ENCODE assay signal across 17 cellular contexts in genomic region chr6:128892079-128892478, GRCh38. TPM values are rescaled to one million over a fixed set of nuclear protein-coding genes. Genes with fewer than 3 reads are reported as not detected.
DNase-seq lines count a peak whose midpoint lies in the region; ATAC-seq, FAIRE-seq and TF ChIP-seq lines count a peak whose summit lies in the region.
"Had no signal": no experiment of that assay in that cellular context is flagged by ENCODE, and none has a peak within 500 bp of the region (broad histone marks: within the 10 kb centered on the region; RNA-seq: fewer than 3 reads in every experiment).

No MANE protein-coding gene starts in this region.

- DNase-seq in Right ventricle myocardium superior = no peak
- DNase-seq in Right ventricle myocardium inferior (ENCODE audit: missing footprints) = no peak
- no peak for DNase-seq in frontal cortex (ENCODE audit: low spot score in 2 of 2)
- DNase-seq in left ventricle myocardium superior = no peak
- no peak for DNase-seq in smooth muscle cell (lab: John Stamatoyannopoulos, UW; ENCODE audit: unreplicated experiment)
- no peak for DNase-seq in osteoblast (ENCODE audit: insufficient read length, low spot score, missing footprints)
- DNase-seq in HCEC 1CT = no peak
- DNase-seq in T-helper 17 cell = no peak
- DNase-seq: CD4-positive, alpha-beta memory T cell; DMS79 treated with DMSO at 0.1 percent for 48 hours; GF-D8; H9 had no signal

- H3K79me2 ChIP-seq in smooth muscle cell (ENCODE audit: low read depth) (peaks cover 77% of the 10 kb centered on the region), osteoblast (ENCODE audit: insufficient read depth, low read length) (no peaks in the 10 kb centered on the region)

- H2AFZ ChIP-seq in smooth muscle cell (ENCODE audit: low read depth) = peak overlapping the region; percentile 12
- H2AFZ ChIP-seq in osteoblast (ENCODE audit: low read length) = no peak overlapping the region

- H3K4me3 Mint-ChIP-seq in T-helper 17 cell = no peak overlapping the region
- H3K4me3 Mint-ChIP-seq: CD14-positive monocyte; CD4-positive, alpha-beta memory T cell; H9 had no signal

- H3F3A ChIP-seq in smooth muscle cell (ENCODE audit: low read depth) = no peaks in the 10 kb centered on the region

- H3K27me3 Mint-ChIP-seq in T-helper 17 cell = peaks cover 11% of the 10 kb centered on the region

- H3K4me2 ChIP-seq in smooth muscle cell (peak overlapping the region; percentile 69), osteoblast (ENCODE audit: insufficient read depth, low read length) (no peak overlapping the region)
- H3K4me2 ChIP-seq: BLaER1 had no signal

- H3K27ac ChIP-seq in smooth muscle cell (ENCODE audit: low read depth) = peak overlapping the region; percentile 50
- no peak overlapping the region for H3K27ac ChIP-seq in osteoblast (ENCODE audit: low read depth, low read length)
- H3K27ac ChIP-seq: 22Rv1, BLaER1 had no signal

- no peak overlapping the region for H3K9ac ChIP-seq in smooth muscle cell (ENCODE audit: low read depth)
- H3K9ac ChIP-seq: BLaER1 had no signal

- H4K20me1 ChIP-seq in smooth muscle cell (ENCODE audit: low read depth) = no peaks in the 10 kb centered on the region
- H4K20me1 ChIP-seq in osteoblast (ENCODE audit: insufficient read depth, low read length) = no peaks in the 10 kb centered on the region
- H4K20me1 ChIP-seq: BLaER1 had no signal

- no peak for TF ChIP-seq CTCF in smooth muscle cell (IDR thresholded peaks at IDR 0.05; ENCODE audit: borderline replicate concordance, insufficient read depth, poor library complexity, severe bottlenecking)
- no peak for TF ChIP-seq CTCF in osteoblast (IDR thresholded peaks at IDR 0.05; ENCODE audit: extremely low read depth, low read depth, low read length)

- no peaks in the 10 kb centered on the region for H3K4me1 Mint-ChIP-seq in T-helper 17 cell
- H3K4me1 Mint-ChIP-seq: CD14-positive monocyte; CD4-positive, alpha-beta memory T cell; H9 had no signal

- H3K4me3 ChIP-seq in smooth muscle cell (no peak overlapping the region), osteoblast (ENCODE audit: insufficient read depth, low read length) (no peak overlapping the region)
- H3K4me3 ChIP-seq: BLaER1 had no signal

- no peak overlapping the region for H3K27ac Mint-ChIP-seq in T-helper 17 cell
- H3K27ac Mint-ChIP-seq: CD14-positive monocyte; CD4-positive, alpha-beta memory T cell; H9 had no signal

- WGBS in smooth muscle cell (ENCODE audit: low lambda C conversion rate) = 10% methylated on average over 2 of the region's 2 CpGs

- H3K36me3 Mint-ChIP-seq in T-helper 17 cell (ENCODE audit: low read depth) = no peaks in the 10 kb centered on the region
- H3K36me3 Mint-ChIP-seq: CD14-positive monocyte; CD4-positive, alpha-beta memory T cell had no signal

- peak; percentile 45 for FAIRE-seq in frontal cortex (lab: Jason Lieb, UNC)
- FAIRE-seq: H1, HepG2 had no signal

- H3K27me3 ChIP-seq in smooth muscle cell (ENCODE audit: low read depth) = no peaks in the 10 kb centered on the region
- no peaks in the 10 kb centered on the region for H3K27me3 ChIP-seq in osteoblast (ENCODE audit: insufficient read depth, low read length)
- H3K27me3 ChIP-seq: BLaER1 had no signal

- H3K36me3 ChIP-seq in smooth muscle cell (ENCODE audit: low read depth) = peaks cover 8% of the 10 kb centered on the region
- H3K36me3 ChIP-seq in osteoblast (ENCODE audit: insufficient read depth, low read length) = no peaks in the 10 kb centered on the region
- H3K36me3 ChIP-seq: BLaER1 had no signal

- no peaks in the 10 kb centered on the region for H3K4me1 ChIP-seq in smooth muscle cell (ENCODE audit: low read depth)
- H3K4me1 ChIP-seq in osteoblast (ENCODE audit: insufficient read depth, low read length) = no peaks in the 10 kb centered on the region
- H3K4me1 ChIP-seq: BLaER1 had no signal

- intact Hi-C loops in Right ventricle myocardium superior (cut with DNase I) (no loop called here), Right ventricle myocardium inferior (cut with DNase I) (no loop called here), left ventricle myocardium superior (cut with micrococcal nuclease) (no loop called here)

- ATAC-seq in Right ventricle myocardium superior (ENCODE audit: poor library complexity) (peak; percentile 54), Right ventricle myocardium inferior (no peak), left ventricle myocardium superior (peak; percentile 49), T-helper 17 cell (no peak)
- ATAC-seq: HepG2 had no signal

- no peaks in the 10 kb centered on the region for H3K9me3 ChIP-seq in smooth muscle cell (replicated peaks; ENCODE audit: low read depth)
- H3K9me3 ChIP-seq in osteoblast (ENCODE audit: low read depth, low read length) = no peaks in the 10 kb centered on the region
- H3K9me3 ChIP-seq in T-helper 17 cell (ENCODE audit: control insufficient read depth, low read length, poor library complexity, severe bottlenecking) = no peaks in the 10 kb centered on the region
- H3K9me3 ChIP-seq: BLaER1 had no signal

RNA-seq across cellular contexts. Expression of gene LAMA2, which starts 9.1 kb away (rescaled TPM):
- total RNA-seq in Right ventricle myocardium superior (115 TPM), Right ventricle myocardium inferior (119 TPM), frontal cortex (11.4 TPM), left ventricle myocardium superior (138 TPM), smooth muscle cell (92.9 and 124 TPM in 2 replicates), osteoblast (3.5 and 9.4 TPM in 2 replicates), T-helper 17 cell (1 to 10 TPM; 2.2 to 3.4 TPM)
- polyA plus RNA-seq in smooth muscle cell = 21.7 and 23.2 TPM in 2 replicates
- polyA plus RNA-seq: CD14-positive monocyte had no signal

Comparison
In these comparisons a context has a peak if more than half of its experiments do, and no peak if none do; other contexts are left out.
1. ATAC-seq: peak in Right ventricle myocardium superior (single experiment) and left ventricle myocardium superior (single experiment); none in Right ventricle myocardium inferior (single experiment) and T-helper 17 cell (single experiment).